ENCODE assay signal across 29 cellular contexts in the genomic region with DNA sequence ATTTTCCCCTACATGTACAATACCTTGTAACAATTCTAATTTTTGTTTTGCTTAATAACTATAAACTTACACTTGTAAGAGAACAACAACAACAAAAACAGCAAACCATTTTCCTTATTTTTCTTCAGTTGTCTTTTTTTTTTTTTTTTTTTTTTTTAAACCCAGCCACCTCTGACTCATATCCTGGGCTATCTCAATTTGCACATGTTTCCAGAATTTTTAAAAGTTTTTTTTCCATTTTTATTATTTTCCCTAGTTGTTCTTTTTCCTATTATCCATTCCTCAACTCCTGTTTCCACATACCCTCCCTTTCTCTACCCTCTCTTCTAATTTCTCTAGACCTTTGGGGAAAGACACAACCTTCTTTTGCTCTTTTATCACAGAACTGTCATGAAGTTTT.
DNase-seq lines count a peak whose midpoint lies in the region; ATAC-seq, FAIRE-seq and TF ChIP-seq lines count a peak whose summit lies in the region.
"Had no signal": no experiment of that assay in that cellular context is flagged by ENCODE, and none has a peak within 500 bp of the region (broad histone marks: within the 10 kb centered on the region; RNA-seq: fewer than 3 reads in every experiment).

No MANE protein-coding gene starts in this region.

- ATAC-seq in HG03565 (IDR thresholded peaks at IDR 0.05; ENCODE audit: unreplicated experiment): no peak
- ATAC-seq in left colon: no peak
- ATAC-seq: body of pancreas, psoas muscle had no signal

- H3K36me3 ChIP-seq in GM23248 (ENCODE audit: low read depth) (no peaks in the 10 kb centered on the region), keratinocyte (ENCODE audit: control insufficient read depth in 2 of 2, extremely low read depth in 1 of 2, insufficient read depth in 2 of 2, low read length in 2 of 2) (no peaks in the 10 kb centered on the region)
- H3K36me3 ChIP-seq: adrenal gland, BLaER1, HAP-1, left ventricle myocardium inferior, neutrophil had no signal

- peak overlapping the region; percentile 61 for H3K27ac ChIP-seq in 22Rv1
- H3K27ac ChIP-seq in GM23248: no peak overlapping the region
- no peak overlapping the region for H3K27ac ChIP-seq in keratinocyte (ENCODE audit: control insufficient read depth, insufficient read depth, low read length)
- H3K27ac ChIP-seq: adrenal gland, BLaER1, body of pancreas, KMS-11, neutrophil, psoas muscle, testis had no signal

- dilution Hi-C loops in keratinocyte (cut with MboI; ENCODE audit: extremely low pct_ligation_motif_present, low sequenced_read_pairs): no loop called here

- H3K4me2 ChIP-seq in GM23248 (ENCODE audit: unreplicated experiment) (peak overlapping the region; percentile 30), keratinocyte (ENCODE audit: control insufficient read depth, extremely low read depth, insufficient read depth, low read depth, low read length) (peak overlapping the region; percentile 48)
- H3K4me2 ChIP-seq: BLaER1, KMS-11 had no signal

- in situ Hi-C loops in GM23248 (cut with MboI): no loop called here

- H4K20me1 ChIP-seq in GM23248 (ENCODE audit: insufficient read depth) (no peaks in the 10 kb centered on the region), keratinocyte (ENCODE audit: control insufficient read depth, extremely low read depth, insufficient read depth, low read length) (no peaks in the 10 kb centered on the region)
- H4K20me1 ChIP-seq: BLaER1 had no signal

- H3K79me2 ChIP-seq in GM23248 (ENCODE audit: insufficient read depth): no peaks in the 10 kb centered on the region
- H3K79me2 ChIP-seq in keratinocyte (ENCODE audit: control insufficient read depth, insufficient read depth, low read length): no peaks in the 10 kb centered on the region

- no peaks in the 10 kb centered on the region for H3F3A ChIP-seq in GM23248 (ENCODE audit: insufficient read depth)

- H2AFZ ChIP-seq in GM23248: peak overlapping the region; percentile 49
- peak overlapping the region; percentile 27 for H2AFZ ChIP-seq in keratinocyte (ENCODE audit: control insufficient read depth, low read length)

- no peaks in the 10 kb centered on the region for H3K9me1 ChIP-seq in keratinocyte (ENCODE audit: control insufficient read depth, extremely low read depth, insufficient read depth, low read length)

- no peaks in the 10 kb centered on the region; the same call in 1 of the 2 replicates for H3K9me2 ChIP-seq in GM23248 (ENCODE audit: insufficient read depth)

- H3K9ac ChIP-seq in GM23248 (peak overlapping the region; percentile 6; the same call in 1 of the 2 replicates), keratinocyte (ENCODE audit: control insufficient read depth, extremely low read depth, insufficient read depth, low read length) (no peak overlapping the region)
- H3K9ac ChIP-seq: BLaER1, KMS-11 had no signal

- no peak for TF ChIP-seq CTCF in 22Rv1 (IDR thresholded peaks at IDR 0.05)
- no peak for TF ChIP-seq CTCF in cardiac fibroblast (IDR thresholded peaks at IDR 0.05; ENCODE audit: low read depth, low read length)
- no peak for TF ChIP-seq CTCF in keratinocyte (optimal IDR thresholded peaks at IDR 0.05 in 1 of 3, IDR thresholded peaks at IDR 0.05 in 1 of 3, conservative IDR thresholded peaks at IDR 0.05 in 1 of 3; ENCODE audit: extremely low read depth in 1 of 3, insufficient read depth in 2 of 3, low read length in 3 of 3)
- no peak for TF ChIP-seq CTCF in GM20000 (IDR thresholded peaks at IDR 0.05; ENCODE audit: extremely low read depth, missing control alignments)

- intact Hi-C loops in left colon (cut with DNase I, micrococcal nuclease): no loop called here

- H3K9me3 ChIP-seq in GM23248 (ENCODE audit: low read depth) (no peaks in the 10 kb centered on the region), keratinocyte (ENCODE audit: control insufficient read depth, low read depth, low read length) (no peaks in the 10 kb centered on the region)
- H3K9me3 ChIP-seq: adrenal gland, body of pancreas, HAP-1, psoas muscle, testis had no signal

- no peaks in the 10 kb centered on the region for H3K27me3 ChIP-seq in GM23248 (replicated peaks; ENCODE audit: insufficient read depth)
- H3K27me3 ChIP-seq in keratinocyte (ENCODE audit: control insufficient read depth, extremely low read depth, insufficient read depth, low read length): no peaks in the 10 kb centered on the region
- H3K27me3 ChIP-seq: adrenal gland, BLaER1, body of pancreas, neutrophil, testis had no signal

- peak; percentile 36 for DNase-seq in GM23248
- DNase-seq in cardiac fibroblast (ENCODE audit: low read depth in 2 of 2): peak; percentile 12 to 52
- DNase-seq in keratinocyte (ENCODE audit: low read depth, low spot score): no peak
- DNase-seq in GM20000 (ENCODE audit: low spot score): no peak
- DNase-seq in DMS153 treated with DMSO at 0.1 percent for 48 hours (lab: John Stamatoyannopoulos, UW; ENCODE audit: unreplicated experiment): no peak
- no peak for DNase-seq in left colon
- DNase-seq: activated CD4-positive, alpha-beta T cell treated with anti-CD3 and anti-CD28 coated beads, Interleukin-2, amount 50 U/mL, for 1 hour; activated naive CD4-positive, alpha-beta T cell; activated T-cell treated with anti-CD3 and anti-CD28 coated beads, Interleukin-2, amount 50 U/mL, for 48 hours; adrenal gland; body of pancreas; DMS153; GF-D8; left ventricle myocardium inferior; naive B cell; NCI-H1436 treated with DMSO at 0.1 percent for 48 hours; NCI-H2107; NCI-H82; psoas muscle; stimulated activated naive CD4-positive, alpha-beta T cell; testis had no signal

- peaks cover 20% of the 10 kb centered on the region for H3K4me1 ChIP-seq in GM23248 (ENCODE audit: insufficient read depth)
- peaks cover 13% of the 10 kb centered on the region for H3K4me1 ChIP-seq in keratinocyte (ENCODE audit: control insufficient read depth, extremely low read depth, insufficient read depth, low read length)
- H3K4me1 ChIP-seq: adrenal gland, body of pancreas, HAP-1, psoas muscle, testis had no signal

- no peak overlapping the region for H3K4me3 ChIP-seq in GM23248
- no peak overlapping the region for H3K4me3 ChIP-seq in cardiac fibroblast (replicated peaks in 1 of 2; ENCODE audit: low read depth in 2 of 2, low read length in 2 of 2)
- H3K4me3 ChIP-seq in keratinocyte (ENCODE audit: control insufficient read depth in 2 of 3, extremely low read depth in 1 of 3, insufficient read depth in 2 of 3, low read depth in 1 of 3, low read length in 3 of 3): no peak overlapping the region
- H3K4me3 ChIP-seq: adrenal gland, BLaER1, body of pancreas, HAP-1, left ventricle myocardium inferior, psoas muscle, testis had no signal

- no peak for FAIRE-seq in keratinocyte (lab: Jason Lieb, UNC)
- FAIRE-seq: A204.1, GM19239 had no signal

Comparison
In these comparisons a context has a peak if more than half of its experiments do, and no peak if none do; other contexts are left out.
1. DNase-seq: peak in GM23248 (single experiment) and cardiac fibroblast (2 of 2); none in keratinocyte (single experiment), GM20000 (single experiment), DMS153 treated with DMSO at 0.1 percent for 48 hours (single experiment) and left colon (0 of 2).